In genomic region chr20:25001323-25001722, GRCh38 we compare ENCODE assay signal across 15 cellular contexts. TPM values are rescaled to one million over a fixed set of nuclear protein-coding genes. Genes with fewer than 3 reads are reported as not detected.
DNase-seq lines count a peak whose midpoint lies in the region; ATAC-seq, FAIRE-seq and TF ChIP-seq lines count a peak whose summit lies in the region.
"Not testable (repeated sequence)": the region's sequence is repeated elsewhere in the genome, so short reads cannot be mapped to it uniquely, and the experiment has no call there.
"Had no signal": no experiment of that assay in that cellular context is flagged by ENCODE, and none has a peak within 500 bp of the region (broad histone marks: within the 10 kb centered on the region; RNA-seq: fewer than 3 reads in every experiment).

No MANE protein-coding gene starts in this region.

- H3K9me1 ChIP-seq in K562 (ENCODE audit: control insufficient read depth, insufficient read depth, low read length): not testable (repeated sequence)

- not testable (repeated sequence) for H3K9ac ChIP-seq in K562 (ENCODE audit: insufficient read depth in 1 of 2, low read depth in 2 of 2, low read length in 2 of 2)

- not testable (repeated sequence) for DNase-seq in A549 (ENCODE audit: low read depth in 1 of 2, low spot score in 1 of 2); PC-9; RWPE2 (ENCODE audit: low spot score); K562 (ENCODE audit: extremely low read depth in 1 of 4, low spot score in 3 of 4); left ventricle myocardium inferior; sigmoid colon

- intact Hi-C loops in PC-9 (cut with micrococcal nuclease; ENCODE audit: unreplicated experiment): loop anchor here (2.0 kb wide), 2 partner anchors 39 to 135 kb away; no protein-coding TSS in a partner anchor
- intact Hi-C loops in K562 (cut with micrococcal nuclease); left ventricle myocardium inferior (cut with micrococcal nuclease); sigmoid colon (cut with DNase I): not testable (repeated sequence)

- not testable (repeated sequence) for H3K27ac ChIP-seq in A549; HEK293 (ENCODE audit: extremely low read depth, low read depth, low read length); K562 (ENCODE audit: extremely low read depth, low read depth, low read length)
- H3K27ac ChIP-seq in PC-9: peak overlapping the region; percentile 68; the same call in 1 of the 2 replicates
- peak overlapping the region; percentile 64 for H3K27ac ChIP-seq in RWPE2 (ENCODE audit: poor library complexity, severe bottlenecking)
- peak overlapping the region; percentile 84 for H3K27ac ChIP-seq in VCaP
- peak overlapping the region; percentile 96 for H3K27ac ChIP-seq in left ventricle myocardium inferior (replicated peaks)
- peak overlapping the region in 3 of 4 donors; percentile 60 to 74 (median 69) for H3K27ac ChIP-seq in sigmoid colon

- not testable (repeated sequence) for H2AFZ ChIP-seq in PC-9; K562 (ENCODE audit: low read depth, low read length)

- peaks cover 23% of the 10 kb centered on the region for H3F3A ChIP-seq in PC-9 (ENCODE audit: insufficient read depth, low read depth)

- CTCF ChIA-PET in A549 (lab: Yijun Ruan, JAX) (interaction anchor here (0.9 to 2.2 kb wide), 4 partner anchors 10 to 295 kb away, joined by 3 to 7 read pairs (median 4); no protein-coding TSS in a partner anchor), PC-9 (lab: Charles Lee) (interaction anchor here (0.6 kb wide), 1 partner anchor 346 kb away, joined by 3 read pairs; no protein-coding TSS in a partner anchor)
- CTCF ChIA-PET in HEK293 (lab: Yijun Ruan, JAX); K562 (lab: Yijun Ruan, JAX; ENCODE audit: low intra/inter-chr PET ratio): not testable (repeated sequence)

- 70% methylated on average over 4 of the region's 4 CpGs for whole genome bisulfite sequencing in A549 (ENCODE audit: missing lambda C conversion rate)
- WGBS in K562 (ENCODE audit: insufficient coverage, low coverage, missing lambda C conversion rate): 0% methylated on average over 4 of the region's 4 CpGs
- WGBS in sigmoid colon, 2 donors: 94 to 97% methylated on average over 4 of the region's 4 CpGs

- not testable (repeated sequence) for H3K9me2 ChIP-seq in PC-9 (ENCODE audit: insufficient read depth)

- not testable (repeated sequence) for FAIRE-seq in A549 (lab: Jason Lieb, UNC); K562 (lab: Jason Lieb, UNC)

- H3K4me3 ChIP-seq in A549; HEK293 (ENCODE audit: low read depth, low read length); PC-9; RWPE2 (ENCODE audit: severe bottlenecking); K562; left ventricle myocardium inferior; sigmoid colon: not testable (repeated sequence)

- in situ Hi-C loops in K562 (cut with MboI): loop anchor here (10.0 kb wide), 1 partner anchor 173 kb away; no protein-coding TSS in a partner anchor

- POLR2A ChIA-PET in A549 (lab: Yijun Ruan, JAX); HEK293 (lab: Yijun Ruan, JAX); PC-9 (lab: Charles Lee; ENCODE audit: unreplicated experiment); K562 (lab: Yijun Ruan, JAX): not testable (repeated sequence)

- H4K20me1 ChIP-seq in PC-9 (ENCODE audit: insufficient read depth); K562 (replicated peaks; ENCODE audit: control insufficient read depth, insufficient read depth, low read length): not testable (repeated sequence)

- TF ChIP-seq EP300 in A549 (IDR thresholded peaks at IDR 0.05); K562 (IDR thresholded peaks at IDR 0.05; ENCODE audit: low read length); sigmoid colon (IDR thresholded peaks at IDR 0.05): not testable (repeated sequence)

- not testable (repeated sequence) for H3K27me3 ChIP-seq in PC-9 (ENCODE audit: insufficient read depth, low read depth); RWPE2 (ENCODE audit: insufficient read depth, poor library complexity, severe bottlenecking); left ventricle myocardium inferior (ENCODE audit: low read depth); sigmoid colon
- peaks cover 0 to 14% of the 10 kb centered on the region in 2 experiments; a peak in 3 of 5 replicates for H3K27me3 ChIP-seq in K562 (ENCODE audit: control insufficient read depth in 2 of 2, insufficient read depth in 2 of 2, low read length in 2 of 2)

- not testable (repeated sequence) for ATAC-seq in A549; RWPE2 (ENCODE audit: low read depth); K562

- not testable (repeated sequence) for H3K79me2 ChIP-seq in PC-9 (ENCODE audit: low read depth); K562 (ENCODE audit: control insufficient read depth, insufficient read depth, low read length)

- TF ChIP-seq RAD21 in A549 (conservative IDR thresholded peaks at IDR 0.05 in 1 of 2, IDR thresholded peaks at IDR 0.05 in 1 of 2); K562 (CRISPR knock-in tag; conservative IDR thresholded peaks at IDR 0.05 in 1 of 2, IDR thresholded peaks at IDR 0.05 in 1 of 2): not testable (repeated sequence)

- not testable (repeated sequence) for H3K4me2 ChIP-seq in A549; PC-9; K562 (ENCODE audit: insufficient read depth, low read length)

- H3K9me3 ChIP-seq in A549; HEK293 (ENCODE audit: control insufficient read depth, insufficient read depth, low read depth, low read length); RWPE2 (ENCODE audit: severe bottlenecking); K562 (replicated peaks; ENCODE audit: control insufficient read depth, insufficient read depth, low read depth, low read length); left ventricle myocardium inferior (replicated peaks); sigmoid colon: not testable (repeated sequence)
- H3K9me3 ChIP-seq in PC-9 (ENCODE audit: insufficient read depth, low read depth): peaks cover 13% of the 10 kb centered on the region; the same call in 1 of the 2 replicates

- not testable (repeated sequence) for TF ChIP-seq CTCF in A549 (IDR thresholded peaks at IDR 0.05); HEK293 (tag by site-specific recombination; IDR thresholded peaks at IDR 0.05); PC-9 (conservative IDR thresholded peaks at IDR 0.05); RWPE2 (IDR thresholded peaks at IDR 0.05; ENCODE audit: poor library complexity, severe bottlenecking); VCaP (conservative IDR thresholded peaks at IDR 0.05); K562 (IDR thresholded peaks at IDR 0.05 in 2 of 3, conservative IDR thresholded peaks at IDR 0.05 in 1 of 3; ENCODE audit: insufficient read depth in 2 of 3, low read depth in 1 of 3, low read length in 3 of 3); left ventricle myocardium inferior (IDR thresholded peaks at IDR 0.05; ENCODE audit: borderline replicate concordance); sigmoid colon (IDR thresholded peaks at IDR 0.05)

- not testable (repeated sequence) for TF ChIP-seq POLR2A in A549 (IDR thresholded peaks at IDR 0.05; ENCODE audit: low read length); K562 (conservative IDR thresholded peaks at IDR 0.05); sigmoid colon (IDR thresholded peaks at IDR 0.05)

- not testable (repeated sequence) for H3K36me3 ChIP-seq in HEK293 (ENCODE audit: control insufficient read depth in 2 of 2, insufficient read depth in 1 of 2, low read length in 2 of 2); PC-9 (ENCODE audit: low read depth); RWPE2 (ENCODE audit: low read depth); K562 (ENCODE audit: control insufficient read depth, insufficient read depth, low read length); sigmoid colon
- peaks cover 22% of the 10 kb centered on the region for H3K36me3 ChIP-seq in left ventricle myocardium inferior

- not testable (repeated sequence) for BruUV-seq in PC-9 (replicated peaks; lab: Mats Ljungman, UMichigan); K562 (replicated peaks; lab: Mats Ljungman, UMichigan)

- H3K4me1 ChIP-seq in A549: peaks cover 18% of the 10 kb centered on the region; the same call in 2 of the 3 replicates
- H3K4me1 ChIP-seq in HEK293 (ENCODE audit: control insufficient read depth, insufficient read depth, low read length); K562 (replicated peaks in 1 of 2; ENCODE audit: control insufficient read depth in 2 of 2, insufficient read depth in 2 of 2, low read length in 2 of 2): not testable (repeated sequence)
- H3K4me1 ChIP-seq in PC-9 (replicated peaks; ENCODE audit: insufficient read depth): peaks cover 25% of the 10 kb centered on the region
- peaks cover 10% of the 10 kb centered on the region for H3K4me1 ChIP-seq in RWPE2 (ENCODE audit: insufficient read depth, poor library complexity, severe bottlenecking)
- peaks cover 66% of the 10 kb centered on the region for H3K4me1 ChIP-seq in left ventricle myocardium inferior
- peaks cover 0 to 48% (median 36%) of the 10 kb centered on the region in 4 donors for H3K4me1 ChIP-seq in sigmoid colon

RNA-seq across cellular contexts. Expression of gene APMAP, which starts 8.8 kb away (rescaled TPM):
- polyA plus RNA-seq in A549 (2011; rRNA removed) (113 and 118 TPM in 2 replicates), A549 (2017; fragmentation: RNase III; extraction: RNeasy Plus Mini Kit Qiagen cat#74134 plus additional on column Dnase treatment) (137 to 141 TPM (median 139 TPM) in 3 replicates), K562 (2011; rRNA removed) (13.6 and 18.0 TPM in 2 replicates), K562 (2014; fragmentation: Illumina TruSeq; extraction: Trizol) (14.9 and 15.3 TPM in 2 replicates), K562 (2014; fragmentation: Nextera tagmentation; extraction: Ambion mirVana) (1 to 10 TPM; 6.7 to 8.8 TPM), K562 (2014; rRNA removed) (18.2 and 21.8 TPM in 2 replicates), sigmoid colon (10 to 100 TPM in 2 of 3 donors, 1 to 10 TPM in 1; 9.6 to 55.8 (median 25.2) TPM)
- polyA plus RNA-seq in A549 (2012; cell fraction: cytosol; rRNA removed): 83.8 and 86.7 TPM in 2 replicates
- polyA plus RNA-seq in A549 (2012; cell fraction: nucleus; rRNA removed): 100 and 130 TPM in 2 replicates
- 42.3 and 45.4 TPM in 2 replicates for polyA minus RNA-seq in A549 (2011; rRNA and poly(A)+ RNA removed)
- total RNA-seq in PC-9 (2021) (96.6 and 103 TPM in 2 replicates), K562 (2014; rRNA removed) (14.4 and 16.5 TPM in 2 replicates), K562 (2014; rRNA removed; fragmentation: Illumina TruSeq; extraction: Trizol) (13.0 and 14.1 TPM in 2 replicates), K562 (2015; rRNA removed; fragmentation: Illumina TruSeq; extraction: Trizol) (14.8 and 15.2 TPM in 2 replicates), K562 (2021) (15.9 and 17.8 TPM in 2 replicates), left ventricle myocardium inferior (23.8 TPM), sigmoid colon (10 to 100 TPM; 22.7 to 35.3 (median 28.9) TPM)
- total RNA-seq in K562 (2011; cell fraction: chromatin; rRNA removed; ENCODE audit: low replicate concordance): 15.3 and 15.5 TPM in 2 replicates
- 18.6 and 20.5 TPM in 2 replicates for total RNA-seq in K562 (2011; cell fraction: nucleolus; rRNA removed)
- total RNA-seq in K562 (2011; cell fraction: nucleoplasm; rRNA removed): 20.0 and 22.3 TPM in 2 replicates
- 11.5 and 20.7 TPM in 2 replicates for polyA plus RNA-seq in K562 (2011; cell fraction: cytosol; rRNA removed)
- polyA plus RNA-seq in K562 (2011; cell fraction: nucleus; rRNA removed): 12.6 and 16.2 TPM in 2 replicates
- 15.7 and 16.1 TPM in 2 replicates for polyA plus RNA-seq in K562 (2012)
- 8.4 and 13.1 TPM in 2 replicates for polyA minus RNA-seq in K562 (2011; rRNA and poly(A)+ RNA removed)
- 5.2 and 8.2 TPM in 2 replicates for polyA minus RNA-seq in K562 (2011; cell fraction: cytosol; rRNA and poly(A)+ RNA removed)
- polyA minus RNA-seq in K562 (2011; cell fraction: nucleus; rRNA and poly(A)+ RNA removed): 4.7 and 7.4 TPM in 2 replicates

RNA-seq across cellular contexts. Expression of gene CST7, which starts 52.3 kb away (rescaled TPM):
- polyA plus RNA-seq in A549 (2011; rRNA removed) (not detected in 2 replicates), A549 (2017; fragmentation: RNase III; extraction: RNeasy Plus Mini Kit Qiagen cat#74134 plus additional on column Dnase treatment) (not detected in 3 replicates), K562 (2011; rRNA removed) (not detected in 2 replicates), K562 (2014; fragmentation: Illumina TruSeq; extraction: Trizol) (not detected in 2 replicates), K562 (2014; fragmentation: Nextera tagmentation; extraction: Ambion mirVana) (not detected), K562 (2014; rRNA removed) (0.23 TPM in 1 of 2 replicates, not detected in the other), sigmoid colon (10 to 100 TPM in 1 of 3 donors, 1 to 10 TPM in 2; 3.9 to 10.4 (median 4.2) TPM)
- polyA plus RNA-seq in A549 (2012; cell fraction: cytosol; rRNA removed): not detected in 2 replicates
- not detected in 2 replicates for polyA plus RNA-seq in A549 (2012; cell fraction: nucleus; rRNA removed)
- not detected in 2 replicates for polyA minus RNA-seq in A549 (2011; rRNA and poly(A)+ RNA removed)
- total RNA-seq in PC-9 (2021) (not detected in 2 replicates), K562 (2014; rRNA removed) (not detected in 2 replicates), K562 (2014; rRNA removed; fragmentation: Illumina TruSeq; extraction: Trizol) (not detected in 2 replicates), K562 (2015; rRNA removed; fragmentation: Illumina TruSeq; extraction: Trizol) (0.19 TPM in 1 of 2 replicates, not detected in the other), K562 (2021) (not detected in 2 replicates), left ventricle myocardium inferior (0.66 TPM), sigmoid colon (1 to 10 TPM in 1 of 4 donors, under 1 TPM in 2, not detected in 1; 0.66 to 3.5 (median 0.71) TPM)
- not detected in 2 replicates for total RNA-seq in K562 (2011; cell fraction: chromatin; rRNA removed; ENCODE audit: low replicate concordance)
- not detected in 2 replicates for total RNA-seq in K562 (2011; cell fraction: nucleolus; rRNA removed)
- not detected in 2 replicates for total RNA-seq in K562 (2011; cell fraction: nucleoplasm; rRNA removed)
- 0.15 TPM in 1 of 2 replicates, not detected in the other for polyA plus RNA-seq in K562 (2011; cell fraction: cytosol; rRNA removed)
- not detected in 2 replicates for polyA plus RNA-seq in K562 (2011; cell fraction: nucleus; rRNA removed)
- 0.12 and 3.3 TPM in 2 replicates for polyA plus RNA-seq in K562 (2012)
- not detected in 2 replicates for polyA minus RNA-seq in K562 (2011; rRNA and poly(A)+ RNA removed)
- not detected in 2 replicates for polyA minus RNA-seq in K562 (2011; cell fraction: cytosol; rRNA and poly(A)+ RNA removed)
- not detected in 2 replicates for polyA minus RNA-seq in K562 (2011; cell fraction: nucleus; rRNA and poly(A)+ RNA removed)
- total RNA-seq: A172, A673, Caco-2, Calu3, Daoy had no signal
- polyA plus RNA-seq: AG04450, BJ had no signal

RNA-seq across cellular contexts. Expression of gene ACSS1, which starts 56.6 kb away (rescaled TPM):
- polyA plus RNA-seq in A549 (2011; rRNA removed) (7.2 and 8.5 TPM in 2 replicates), A549 (2017; fragmentation: RNase III; extraction: RNeasy Plus Mini Kit Qiagen cat#74134 plus additional on column Dnase treatment) (7.6 to 8.1 TPM (median 7.6 TPM) in 3 replicates), K562 (2011; rRNA removed) (0.30 and 2.1 TPM in 2 replicates), K562 (2014; fragmentation: Illumina TruSeq; extraction: Trizol) (0.21 and 0.25 TPM in 2 replicates), K562 (2014; fragmentation: Nextera tagmentation; extraction: Ambion mirVana) (not detected), K562 (2014; rRNA removed) (0.23 and 0.28 TPM in 2 replicates), sigmoid colon (10 to 100 TPM; 20.1 to 24.7 (median 21.0) TPM)
- 9.8 and 12.0 TPM in 2 replicates for polyA plus RNA-seq in A549 (2012; cell fraction: cytosol; rRNA removed)
- 23.9 and 27.6 TPM in 2 replicates for polyA plus RNA-seq in A549 (2012; cell fraction: nucleus; rRNA removed)
- polyA minus RNA-seq in A549 (2011; rRNA and poly(A)+ RNA removed): 14.7 TPM in 2 replicates
- total RNA-seq in PC-9 (2021) (12.8 and 12.9 TPM in 2 replicates), K562 (2014; rRNA removed) (0.04 and 0.23 TPM in 2 replicates), K562 (2014; rRNA removed; fragmentation: Illumina TruSeq; extraction: Trizol) (0.07 TPM in 1 of 2 replicates, not detected in the other), K562 (2015; rRNA removed; fragmentation: Illumina TruSeq; extraction: Trizol) (not detected in 2 replicates), K562 (2021) (0.38 and 0.67 TPM in 2 replicates), left ventricle myocardium inferior (159 TPM), sigmoid colon (10 to 100 TPM; 27.1 to 41.0 (median 30.5) TPM)
- total RNA-seq in K562 (2011; cell fraction: chromatin; rRNA removed; ENCODE audit: low replicate concordance): 0.56 and 0.67 TPM in 2 replicates
- 0.50 and 0.53 TPM in 2 replicates for total RNA-seq in K562 (2011; cell fraction: nucleolus; rRNA removed)
- total RNA-seq in K562 (2011; cell fraction: nucleoplasm; rRNA removed): 0.61 and 0.66 TPM in 2 replicates
- polyA plus RNA-seq in K562 (2011; cell fraction: cytosol; rRNA removed): 0.25 and 2.7 TPM in 2 replicates
- polyA plus RNA-seq in K562 (2011; cell fraction: nucleus; rRNA removed): 0.41 and 3.7 TPM in 2 replicates
- 0.26 TPM in 2 replicates for polyA plus RNA-seq in K562 (2012)
- polyA minus RNA-seq in K562 (2011; rRNA and poly(A)+ RNA removed): 0.24 and 2.3 TPM in 2 replicates
- 1.6 TPM in 1 of 2 replicates, not detected in the other for polyA minus RNA-seq in K562 (2011; cell fraction: cytosol; rRNA and poly(A)+ RNA removed)
- 0.11 and 0.81 TPM in 2 replicates for polyA minus RNA-seq in K562 (2011; cell fraction: nucleus; rRNA and poly(A)+ RNA removed)
